Comparison of ENCODE assay signal across 21 cellular contexts in genomic region chr6:3549314-3549940, GRCh38.
A peak's percentile ranks its signal among the peaks of the same experiment; 100 is the strongest.
DNase-seq lines count a peak whose midpoint lies in the region; TF ChIP-seq lines count a peak whose summit lies in the region.
"Had no signal": no experiment of that assay in that cellular context is flagged by ENCODE, and none has a peak within 500 bp of the region (broad histone marks: within the 10 kb centered on the region; RNA-seq: fewer than 3 reads in every experiment).

No MANE protein-coding gene starts in this region.

- H3K27ac Mint-ChIP-seq in osteocyte (ENCODE audit: unreplicated experiment): no peak overlapping the region
- H3K27ac Mint-ChIP-seq in activated T-cell treated with anti-CD3 and anti-CD28 coated beads, Interleukin-2, amount 50 U/mL, for 24 hours: no peak overlapping the region
- H3K27ac Mint-ChIP-seq: activated naive CD4-positive, alpha-beta T cell treated with anti-CD3 and anti-CD28 coated beads, Interleukin-2, amount 10 ng/mL, durations not matched to agents 7 days and 5 days; neural progenitor cell had no signal

- H3K4me3 Mint-ChIP-seq in osteocyte (ENCODE audit: unreplicated experiment): no peak overlapping the region
- H3K4me3 Mint-ChIP-seq in activated T-cell treated with anti-CD3 and anti-CD28 coated beads, Interleukin-2, amount 50 U/mL, for 24 hours: no peak overlapping the region
- H3K4me3 Mint-ChIP-seq: activated naive CD4-positive, alpha-beta T cell treated with anti-CD3 and anti-CD28 coated beads, Interleukin-2, amount 10 ng/mL, durations not matched to agents 7 days and 5 days; neural progenitor cell had no signal

- H3K4me1 Mint-ChIP-seq in osteocyte (ENCODE audit: unreplicated experiment): no peaks in the 10 kb centered on the region
- H3K4me1 Mint-ChIP-seq in activated T-cell treated with anti-CD3 and anti-CD28 coated beads, Interleukin-2, amount 50 U/mL, for 24 hours (ENCODE audit: low read depth): no peaks in the 10 kb centered on the region
- H3K4me1 Mint-ChIP-seq: activated naive CD4-positive, alpha-beta T cell treated with anti-CD3 and anti-CD28 coated beads, Interleukin-2, amount 10 ng/mL, durations not matched to agents 7 days and 5 days; neural progenitor cell had no signal

- TF ChIP-seq CTCF in osteocyte (IDR thresholded peaks at IDR 0.05): no peak

- peak; percentile 46 for DNase-seq in DMS53 (lab: John Stamatoyannopoulos, UW)
- no peak for DNase-seq in DMS53 treated with DMSO at 0.1 percent for 48 hours (lab: John Stamatoyannopoulos, UW; ENCODE audit: unreplicated experiment)
- DNase-seq in NCI-H748 (lab: John Stamatoyannopoulos, UW; ENCODE audit: unreplicated experiment): peak; percentile 100
- DNase-seq in dermis blood vessel endothelial cell: peak; percentile 55
- DNase-seq in osteocyte (ENCODE audit: extremely low spot score, unreplicated experiment): peak; percentile 25
- DNase-seq in SHP77 treated with DMSO at 0.1 percent for 48 hours (lab: John Stamatoyannopoulos, UW): no peak
- DNase-seq in NCI-H2196 treated with DMSO at 0.1 percent for 48 hours (lab: John Stamatoyannopoulos, UW; ENCODE audit: unreplicated experiment): no peak
- DNase-seq in activated T-cell treated with anti-CD3 and anti-CD28 coated beads, Interleukin-2, amount 50 U/mL, for 24 hours: no peak
- DNase-seq: 8988T; activated CD4-positive, alpha-beta T cell treated with anti-CD3 and anti-CD28 coated beads, Interleukin-2, amount 50 U/mL, for 1 hour; activated naive CD4-positive, alpha-beta T cell treated with anti-CD3 and anti-CD28 coated beads, Interleukin-2, amount 10 ng/mL, durations not matched to agents 7 days and 5 days; DND-41; head of caudate nucleus; KBM-7; NCI-H1092 treated with DMSO at 0.1 percent for 48 hours; NCI-H524 treated with DMSO at 0.1 percent for 48 hours; PC-9; stimulated activated CD4-positive, alpha-beta T cell treated with anti-CD3 and anti-CD28 coated beads, Interleukin-15, amount 100 ng/mL, for 24 hours; stimulated activated naive CD4-positive, alpha-beta T cell treated with Interleukin-2 at 50 U/mL for 16 hours; trophoblast cell had no signal

- peaks cover 25% of the 10 kb centered on the region for H3K9me3 Mint-ChIP-seq in osteocyte (ENCODE audit: unreplicated experiment)
- no peaks in the 10 kb centered on the region for H3K9me3 Mint-ChIP-seq in activated T-cell treated with anti-CD3 and anti-CD28 coated beads, Interleukin-2, amount 50 U/mL, for 24 hours
- H3K9me3 Mint-ChIP-seq: activated naive CD4-positive, alpha-beta T cell treated with anti-CD3 and anti-CD28 coated beads, Interleukin-2, amount 10 ng/mL, durations not matched to agents 7 days and 5 days had no signal

- peaks cover 6% of the 10 kb centered on the region for H3K36me3 Mint-ChIP-seq in osteocyte (ENCODE audit: unreplicated experiment)
- H3K36me3 Mint-ChIP-seq in activated T-cell treated with anti-CD3 and anti-CD28 coated beads, Interleukin-2, amount 50 U/mL, for 24 hours (ENCODE audit: low read depth): no peaks in the 10 kb centered on the region
- H3K36me3 Mint-ChIP-seq: activated naive CD4-positive, alpha-beta T cell treated with anti-CD3 and anti-CD28 coated beads, Interleukin-2, amount 10 ng/mL, durations not matched to agents 7 days and 5 days; neural progenitor cell had no signal

- H3K27me3 Mint-ChIP-seq in osteocyte (ENCODE audit: unreplicated experiment): peaks cover 3% of the 10 kb centered on the region
- peaks cover 18% of the 10 kb centered on the region for H3K27me3 Mint-ChIP-seq in activated T-cell treated with anti-CD3 and anti-CD28 coated beads, Interleukin-2, amount 50 U/mL, for 24 hours

Comparison
In these comparisons a context has a peak if more than half of its experiments do, and no peak if none do; other contexts are left out.
1. DNase-seq: peak in DMS53 (single experiment), NCI-H748 (single experiment), dermis blood vessel endothelial cell (single experiment) and osteocyte (single experiment); none in DMS53 treated with DMSO at 0.1 percent for 48 hours (single experiment), SHP77 treated with DMSO at 0.1 percent for 48 hours (single experiment), NCI-H2196 treated with DMSO at 0.1 percent for 48 hours (single experiment) and activated T-cell treated with anti-CD3 and anti-CD28 coated beads, Interleukin-2, amount 50 U/mL, for 24 hours (single experiment).